In the genomic region with DNA sequence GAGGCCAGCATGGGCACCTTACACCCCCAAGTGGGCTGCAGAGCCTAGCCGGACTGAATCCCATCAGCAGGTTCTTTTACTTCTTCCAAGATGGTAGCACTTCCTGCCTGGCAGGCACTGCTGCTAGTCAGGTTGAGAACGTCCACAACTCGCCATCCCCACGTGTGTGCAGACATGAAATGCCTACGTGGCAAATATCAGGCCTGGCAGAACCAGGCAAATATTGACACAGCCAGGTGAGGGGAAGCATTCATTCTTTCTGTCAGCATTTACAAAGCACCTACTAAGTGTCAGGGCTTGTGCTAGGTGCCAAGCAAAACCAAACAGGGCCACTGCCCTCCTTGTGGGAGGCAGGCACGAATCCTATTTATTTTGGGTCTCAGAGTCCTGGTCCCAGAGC, we compare ENCODE assay signal across 22 cellular contexts. TPM values are rescaled to one million over a fixed set of nuclear protein-coding genes. Genes with fewer than 3 reads are reported as not detected.
DNase-seq lines count a peak whose midpoint lies in the region; ATAC-seq and TF ChIP-seq lines count a peak whose summit lies in the region.
"Had no signal": no experiment of that assay in that cellular context is flagged by ENCODE, and none has a peak within 500 bp of the region (broad histone marks: within the 10 kb centered on the region; RNA-seq: fewer than 3 reads in every experiment).

No MANE protein-coding gene starts in this region.

- H2BK15ac ChIP-seq in neuronal stem cell (ENCODE audit: low read length) = no peak overlapping the region

- 93% methylated on average over 6 of the region's 6 CpGs for WGBS in HUES64
- WGBS in neuronal stem cell (ENCODE audit: extremely low coverage in 2 of 2, insufficient read length in 2 of 2, insufficient replicate concordance in 1 of 2), 2 donors = no CpG with 5 or more reads among the region's 6 CpGs

- H3K36me3 ChIP-seq in GM23338 (ENCODE audit: insufficient read depth) (no peaks in the 10 kb centered on the region), HUES64 (ENCODE audit: insufficient read depth, low read length) (no peaks in the 10 kb centered on the region), neuronal stem cell (replicated peaks in 1 of 2; ENCODE audit: control insufficient read depth in 2 of 2, insufficient read depth in 2 of 2, low read length in 2 of 2) (no peaks in the 10 kb centered on the region), Karpas-422 (ENCODE audit: insufficient read depth, low read length) (no peaks in the 10 kb centered on the region)
- H3K36me3 ChIP-seq: BLaER1, SJCRH30 had no signal

- H3K9me3 ChIP-seq in HUES64 (ENCODE audit: insufficient read depth, low read depth, low read length) = no peaks in the 10 kb centered on the region
- peaks cover 0 to 3% of the 10 kb centered on the region in 2 donors for H3K9me3 ChIP-seq in neuronal stem cell (replicated peaks in 1 of 2; ENCODE audit: control insufficient read depth in 2 of 2, insufficient read depth in 1 of 2, low read depth in 1 of 2, low read length in 2 of 2)
- no peaks in the 10 kb centered on the region for H3K9me3 ChIP-seq in Karpas-422 (ENCODE audit: low read length)
- H3K9me3 ChIP-seq: SJCRH30 had no signal

- no peak overlapping the region for H3K23ac ChIP-seq in neuronal stem cell (ENCODE audit: low read depth, low read length, poor library complexity)

- peaks cover 14% of the 10 kb centered on the region for H3K4me1 Mint-ChIP-seq in GM23338
- H3K4me1 Mint-ChIP-seq in endothelial cell (ENCODE audit: unreplicated experiment) = peaks cover 17% of the 10 kb centered on the region

- H3K36me3 Mint-ChIP-seq in GM23338 (ENCODE audit: low read depth) (no peaks in the 10 kb centered on the region), endothelial cell (ENCODE audit: low read depth, unreplicated experiment) (peaks cover 4% of the 10 kb centered on the region)

- H3K4me2 ChIP-seq in GM23338 (no peak overlapping the region), neuronal stem cell (ENCODE audit: insufficient read depth, low read length, poor library complexity, severe bottlenecking) (no peak overlapping the region), Karpas-422 (ENCODE audit: low read depth, low read length, poor library complexity, severe bottlenecking) (no peak overlapping the region)
- H3K4me2 ChIP-seq: BLaER1 had no signal

- H3K9ac ChIP-seq in HUES64 (ENCODE audit: low read depth, low read length) (no peak overlapping the region), neuronal stem cell (ENCODE audit: low read depth, low read length, poor library complexity) (no peak overlapping the region), Karpas-422 (ENCODE audit: low read length) (no peak overlapping the region)
- H3K9ac ChIP-seq: BLaER1 had no signal

- H3K27me3 ChIP-seq in GM23338 (ENCODE audit: insufficient read depth) (no peaks in the 10 kb centered on the region), HUES64 (ENCODE audit: insufficient read depth, low read length) (no peaks in the 10 kb centered on the region), neuronal stem cell (ENCODE audit: control insufficient read depth in 3 of 3, insufficient read depth in 3 of 3, low read depth in 1 of 3, low read length in 3 of 3) (no peaks in the 10 kb centered on the region), Karpas-422 (ENCODE audit: low read length) (no peaks in the 10 kb centered on the region)
- H3K27me3 ChIP-seq: BLaER1, SJCRH30 had no signal

- ATAC-seq in GM23338 (no peak), HG02973 (IDR thresholded peaks at IDR 0.05; ENCODE audit: unreplicated experiment) (no peak)
- ATAC-seq: HCT116, SK-N-SH treated with all-trans-retinoic acid at 6 μM for 48 hours had no signal

- H3K4me3 ChIP-seq in GM23338 (no peak overlapping the region), HUES64 (ENCODE audit: low read length) (no peak overlapping the region), neuronal stem cell (ENCODE audit: low read length in 2 of 2) (no peak overlapping the region), foreskin fibroblast (ENCODE audit: low read depth in 1 of 2, low read length in 2 of 2) (no peak overlapping the region), Karpas-422 (ENCODE audit: low read length) (no peak overlapping the region)
- H3K4me3 ChIP-seq: BLaER1 had no signal

- no peak overlapping the region for H3K4ac ChIP-seq in neuronal stem cell (ENCODE audit: low read length)

- H3K18ac ChIP-seq in neuronal stem cell (ENCODE audit: low read length) = peak overlapping the region; percentile 11

- no peak overlapping the region for H3K4me3 Mint-ChIP-seq in GM23338
- no peak overlapping the region for H3K4me3 Mint-ChIP-seq in endothelial cell (ENCODE audit: unreplicated experiment)
- H3K4me3 Mint-ChIP-seq: CD4-positive, alpha-beta T cell had no signal

- H2AFZ ChIP-seq in GM23338 (0 out of 2 replicates have a peak overlapping the region, but pooled peaks have one; percentile 0), neuronal stem cell (ENCODE audit: low read length) (peak overlapping the region; percentile 85), Karpas-422 (ENCODE audit: low read length) (no peak overlapping the region)

- H4K20me1 ChIP-seq in GM23338 (replicated peaks; ENCODE audit: insufficient read depth) (no peaks in the 10 kb centered on the region), Karpas-422 (ENCODE audit: insufficient read depth, low read depth, low read length) (no peaks in the 10 kb centered on the region)
- H4K20me1 ChIP-seq: BLaER1 had no signal

- H2BK12ac ChIP-seq in neuronal stem cell (ENCODE audit: low read length) = no peak overlapping the region

- H2AK5ac ChIP-seq in neuronal stem cell (ENCODE audit: low read depth, low read length) = peak overlapping the region; percentile 53

- DNase-seq in GM23338 (ENCODE audit: low spot score) (no peak), endothelial cell (ENCODE audit: low spot score) (no peak), neuronal stem cell (ENCODE audit: low spot score) (no peak), foreskin fibroblast (no peak), Karpas-422 (no peak)
- DNase-seq: 8988T; CD4-positive, alpha-beta T cell; COR-L47; DMS53; GOT3; KG1; MM.1S; NCI-H2029; NCI-H446; NCI-H524 treated with DMSO at 0.1 percent for 48 hours; NCI-H774 had no signal

- H3F3A ChIP-seq in GM23338 (replicated peaks; ENCODE audit: low read depth) = no peaks in the 10 kb centered on the region

- no peak overlapping the region for H4K91ac ChIP-seq in neuronal stem cell (ENCODE audit: low read depth, low read length, poor library complexity)

- H3K79me2 ChIP-seq in GM23338 (replicated peaks; ENCODE audit: insufficient read depth) (no peaks in the 10 kb centered on the region), Karpas-422 (ENCODE audit: low read length) (no peaks in the 10 kb centered on the region)

- no peaks in the 10 kb centered on the region; the same call in 2 of the 3 replicates for H3K9me3 Mint-ChIP-seq in GM23338
- no peaks in the 10 kb centered on the region for H3K9me3 Mint-ChIP-seq in endothelial cell (ENCODE audit: unreplicated experiment)
- H3K9me3 Mint-ChIP-seq: CD4-positive, alpha-beta T cell had no signal

- no peak overlapping the region for H2BK5ac ChIP-seq in neuronal stem cell (ENCODE audit: low read length)

- H3K9me2 ChIP-seq in GM23338 (ENCODE audit: insufficient read depth) (peaks cover 17% of the 10 kb centered on the region; the same call in 1 of the 2 replicates), Karpas-422 (replicated peaks; ENCODE audit: insufficient read depth, low read length) (no peaks in the 10 kb centered on the region)

- H2BK120ac ChIP-seq in neuronal stem cell (ENCODE audit: low read depth, low read length) = no peak overlapping the region

- no peaks in the 10 kb centered on the region for H3K79me1 ChIP-seq in neuronal stem cell (ENCODE audit: low read depth, low read length)

- no peak overlapping the region for H4K8ac ChIP-seq in neuronal stem cell (ENCODE audit: low read depth, low read length)

- no peak overlapping the region for H3K14ac ChIP-seq in neuronal stem cell (ENCODE audit: low read length)

- peaks cover 18% of the 10 kb centered on the region for H3K27me3 Mint-ChIP-seq in GM23338 (ENCODE audit: insufficient read depth, low read depth, poor library complexity)
- no peaks in the 10 kb centered on the region for H3K27me3 Mint-ChIP-seq in endothelial cell (ENCODE audit: unreplicated experiment)
- H3K27me3 Mint-ChIP-seq: CD4-positive, alpha-beta T cell had no signal

- TF ChIP-seq CTCF in GM23338 (conservative IDR thresholded peaks at IDR 0.05; ENCODE audit: low read depth in 2 of 2) = no peak
- TF ChIP-seq CTCF in endothelial cell (IDR thresholded peaks at IDR 0.05; ENCODE audit: unreplicated experiment) = no peak
- no peak for TF ChIP-seq CTCF in foreskin fibroblast (IDR thresholded peaks at IDR 0.05; ENCODE audit: low read depth, low read length)

- H3K27ac ChIP-seq in GM23338 (ENCODE audit: low read depth) (no peak overlapping the region), HUES64 (ENCODE audit: low read depth, low read length) (peak overlapping the region; percentile 74; the same call in 1 of the 2 replicates), neuronal stem cell (replicated peaks; ENCODE audit: low read length) (no peak overlapping the region), Karpas-422 (ENCODE audit: low read length) (no peak overlapping the region)
- H3K27ac ChIP-seq: BLaER1 had no signal

- H3K27ac Mint-ChIP-seq in GM23338 (peak overlapping the region; percentile 48; the same call in 1 of the 2 replicates), endothelial cell (ENCODE audit: unreplicated experiment) (peak overlapping the region; percentile 97)
- H3K27ac Mint-ChIP-seq: CD4-positive, alpha-beta T cell had no signal

- H3K4me1 ChIP-seq in GM23338 (ENCODE audit: insufficient read depth) = peaks cover 12% of the 10 kb centered on the region; the same call in 1 of the 2 replicates
- peaks cover 12% of the 10 kb centered on the region for H3K4me1 ChIP-seq in HUES64 (ENCODE audit: insufficient read depth, low read length)
- H3K4me1 ChIP-seq in neuronal stem cell (ENCODE audit: control insufficient read depth in 2 of 2, insufficient read depth in 1 of 2, low read depth in 1 of 2, low read length in 2 of 2) = peaks cover 7 to 8% of the 10 kb centered on the region in 2 donors
- H3K4me1 ChIP-seq in Karpas-422 (ENCODE audit: low read length) = no peaks in the 10 kb centered on the region

RNA-seq across cellular contexts. Expression of gene SIM2, which starts 52.3 kb away (rescaled TPM):
- 0.49 and 1.4 TPM in 2 replicates for total RNA-seq in GM23338 (2014; rRNA removed; shearing (Covaris generic))
- 0.16 and 0.24 TPM in 2 replicates for polyA plus RNA-seq in GM23338 (2016; fragmentation: Nextera tagmentation; extraction: Ambion mirVana)
- 0.10 TPM for polyA plus RNA-seq in HUES64 (2013, experiment 1 of 2)
- polyA plus RNA-seq in HUES64 (2013, experiment 2 of 2) = not detected
- 17.1 TPM for total RNA-seq in endothelial cell (ENCODE audit: unreplicated experiment)
- polyA plus RNA-seq in neuronal stem cell (2013, experiment 1 of 2) = 0.06 TPM
- polyA plus RNA-seq in neuronal stem cell (2013, experiment 2 of 2) = 0.08 TPM
- total RNA-seq in Karpas-422 (2014; rRNA removed; shearing (Covaris generic); ENCODE audit: low replicate concordance) = not detected in 2 replicates
- total RNA-seq: CD4-positive, alpha-beta T cell had no signal
